1 cellular context compared by ENCODE assay signal in the genomic region with DNA sequence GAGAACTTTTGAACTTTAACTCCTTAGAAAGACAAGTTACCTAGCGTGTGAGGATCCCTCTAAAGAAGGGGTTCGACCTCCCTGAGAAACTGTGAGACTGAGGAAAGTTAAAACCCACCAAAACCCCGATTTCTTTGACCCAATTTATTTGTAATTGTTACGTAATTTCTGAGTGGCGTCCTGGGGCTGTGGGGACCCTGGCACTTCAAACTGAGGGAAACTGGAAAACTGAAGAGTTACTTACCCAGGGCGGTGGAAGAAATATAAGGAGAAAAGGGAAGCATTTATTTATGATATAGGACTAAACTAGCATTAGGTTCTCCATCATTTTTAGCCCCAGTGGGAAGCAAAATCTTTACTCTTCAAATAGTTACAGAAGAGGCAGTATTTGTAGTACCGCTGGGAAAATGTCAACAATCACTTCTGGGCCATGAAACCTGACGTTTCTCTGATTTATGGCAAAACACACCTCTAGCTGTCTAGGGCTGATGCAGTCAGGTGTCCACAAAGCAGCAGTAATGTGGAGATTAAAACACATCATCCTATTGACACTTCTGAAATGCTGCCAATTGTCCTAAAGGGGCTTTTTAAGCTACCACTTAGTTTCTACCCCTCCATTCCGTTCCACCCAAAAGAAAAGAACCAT.
TF ChIP-seq lines count a peak whose summit lies in the region.

No MANE protein-coding gene starts in this region.

TF ChIP-seq in H1, 55 proteins besides CTCF, POLR2A, EP300 and RAD21:
- TF ChIP-seq BACH1 (IDR thresholded peaks at IDR 0.05; ENCODE audit: low read length) (no peak), EGR1 (IDR thresholded peaks at IDR 0.05; ENCODE audit: borderline replicate concordance, low read depth, low read length) (no peak), SP1 (IDR thresholded peaks at IDR 0.05; ENCODE audit: low read depth, low read length) (no peak), POLR2AphosphoS5 (IDR thresholded peaks at IDR 0.05; ENCODE audit: low read depth, low read length) (no peak), RFX5 (IDR thresholded peaks at IDR 0.05; ENCODE audit: borderline replicate concordance, low read depth, low read length) (no peak), USF2 (IDR thresholded peaks at IDR 0.05; ENCODE audit: low read length) (no peak)
- TF ChIP-seq, protein P1, sequence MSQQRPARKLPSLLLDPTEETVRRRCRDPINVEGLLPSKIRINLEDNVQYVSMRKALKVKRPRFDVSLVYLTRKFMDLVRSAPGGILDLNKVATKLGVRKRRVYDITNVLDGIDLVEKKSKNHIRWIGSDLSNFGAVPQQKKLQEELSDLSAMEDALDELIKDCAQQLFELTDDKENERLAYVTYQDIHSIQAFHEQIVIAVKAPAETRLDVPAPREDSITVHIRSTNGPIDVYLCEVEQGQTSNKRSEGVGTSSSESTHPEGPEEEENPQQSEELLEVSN (IDR thresholded peaks at IDR 0.05), result no peak
- TF ChIP-seq, protein P2, sequence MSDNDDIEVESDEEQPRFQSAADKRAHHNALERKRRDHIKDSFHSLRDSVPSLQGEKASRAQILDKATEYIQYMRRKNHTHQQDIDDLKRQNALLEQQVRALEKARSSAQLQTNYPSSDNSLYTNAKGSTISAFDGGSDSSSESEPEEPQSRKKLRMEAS (IDR thresholded peaks at IDR 0.05), result no peak
